In genomic region chr13:53191091-53191490, GRCh38 we compare ENCODE assay signal across 17 cellular contexts.
DNase-seq lines count a peak whose midpoint lies in the region; ATAC-seq, FAIRE-seq and TF ChIP-seq lines count a peak whose summit lies in the region.
"Had no signal": no experiment of that assay in that cellular context is flagged by ENCODE, and none has a peak within 500 bp of the region (broad histone marks: within the 10 kb centered on the region; RNA-seq: fewer than 3 reads in every experiment).

No MANE protein-coding gene starts in this region.

- ATAC-seq in HG03457 (IDR thresholded peaks at IDR 0.05; ENCODE audit: unreplicated experiment) (no peak), HG03196 (IDR thresholded peaks at IDR 0.05; ENCODE audit: unreplicated experiment) (no peak)
- ATAC-seq: activated naive CD8-positive, alpha-beta T cell treated with anti-CD3 and anti-CD28 coated beads, Interleukin-2, amount 50 U/mL, for 24 hours had no signal

- H2AFZ ChIP-seq in GM23248: no peak overlapping the region

- H3K4me1 ChIP-seq in GM23248 (ENCODE audit: insufficient read depth) (no peaks in the 10 kb centered on the region), ectodermal cell (ENCODE audit: control insufficient read depth, insufficient read depth, low read length) (peaks cover 33% of the 10 kb centered on the region), kidney (ENCODE audit: control insufficient read depth in 1 of 2, insufficient read depth in 1 of 2, low read depth in 1 of 2, low read length in 2 of 2) (no peaks in the 10 kb centered on the region)
- H3K4me1 ChIP-seq: suprapubic skin had no signal

- H3K9me2 ChIP-seq in GM23248 (ENCODE audit: insufficient read depth): no peaks in the 10 kb centered on the region

- H3K9me3 Mint-ChIP-seq in neural crest cell: no peaks in the 10 kb centered on the region
- H3K9me3 Mint-ChIP-seq: T-helper 1 cell treated with Interleukin-12 subunit alpha and Interleukin-12 subunit beta and Interleukin-4 antibody, amounts not matched to agents 30 μg/mL and 1 μg/mL, for 36 hours had no signal

- peaks cover 23% of the 10 kb centered on the region for H3K4me1 Mint-ChIP-seq in neural crest cell
- H3K4me1 Mint-ChIP-seq: activated naive CD8-positive, alpha-beta T cell treated with anti-CD3 and anti-CD28 coated beads, Interleukin-2, amount 50 U/mL, for 24 hours; CD8-positive, alpha-beta memory T cell had no signal

- H3K27me3 ChIP-seq in GM23248 (replicated peaks; ENCODE audit: insufficient read depth): no peaks in the 10 kb centered on the region
- H3K27me3 ChIP-seq in ectodermal cell (ENCODE audit: control insufficient read depth, insufficient read depth, low read length, poor library complexity, severe bottlenecking): peaks cover 3% of the 10 kb centered on the region
- H3K27me3 ChIP-seq: ovary had no signal

- 0% methylated on average over 2 of the region's 2 CpGs for WGBS in GM23248 (ENCODE audit: low coverage in 1 of 2, low lambda C conversion rate in 2 of 2, missing lambda C conversion rate in 2 of 2), 2 experiments
- 2 to 3% methylated on average over 2 of the region's 2 CpGs for WGBS in ectodermal cell, 2 experiments

- H3F3A ChIP-seq in GM23248 (ENCODE audit: insufficient read depth): no peaks in the 10 kb centered on the region

- H3K36me3 Mint-ChIP-seq in neural crest cell (ENCODE audit: low read depth): no peaks in the 10 kb centered on the region
- H3K36me3 Mint-ChIP-seq: CD8-positive, alpha-beta memory T cell had no signal

- peak; percentile 35 for DNase-seq in GM23248
- DNase-seq in M059J (ENCODE audit: low read depth): peak; percentile 8
- DNase-seq in neural crest cell (ENCODE audit: low read depth, low spot score): no peak
- no peak for DNase-seq in kidney
- DNase-seq in NCI-H510A (lab: John Stamatoyannopoulos, UW): no peak
- DNase-seq: activated naive CD8-positive, alpha-beta T cell treated with anti-CD3 and anti-CD28 coated beads, Interleukin-2, amount 50 U/mL, for 24 hours; activated T-cell treated with anti-CD3 and anti-CD28 coated beads, Interleukin-2, amount 50 U/mL, for 1 hour; CD8-positive, alpha-beta memory T cell; NCI-H1930; ovary had no signal

- H3K36me3 ChIP-seq in GM23248 (ENCODE audit: low read depth) (no peaks in the 10 kb centered on the region), ectodermal cell (ENCODE audit: control insufficient read depth, insufficient read depth, low read length) (no peaks in the 10 kb centered on the region), kidney (ENCODE audit: control insufficient read depth in 1 of 2, insufficient read depth in 2 of 2, low read length in 2 of 2) (no peaks in the 10 kb centered on the region)
- H3K36me3 ChIP-seq: ovary, suprapubic skin had no signal

- no peak overlapping the region for H3K4me3 ChIP-seq in GM23248
- H3K4me3 ChIP-seq in ectodermal cell (ENCODE audit: insufficient read depth, low read depth, low read length): no peak overlapping the region
- H3K4me3 ChIP-seq in kidney (ENCODE audit: low read length in 2 of 2): no peak overlapping the region
- H3K4me3 ChIP-seq: ovary, skin epidermis, suprapubic skin had no signal

- H3K4me2 ChIP-seq in GM23248 (ENCODE audit: unreplicated experiment): no peak overlapping the region
- H3K4me2 ChIP-seq: KMS-11 had no signal

- H3K4me3 Mint-ChIP-seq in neural crest cell: no peak overlapping the region
- H3K4me3 Mint-ChIP-seq: activated naive CD8-positive, alpha-beta T cell treated with anti-CD3 and anti-CD28 coated beads, Interleukin-2, amount 50 U/mL, for 24 hours; CD8-positive, alpha-beta memory T cell; T-helper 1 cell treated with Interleukin-12 subunit alpha and Interleukin-12 subunit beta and Interleukin-4 antibody, amounts not matched to agents 30 μg/mL and 1 μg/mL, for 36 hours had no signal

- in situ Hi-C loops in GM23248 (cut with MboI): no loop called here

- no peak overlapping the region for H3K9ac ChIP-seq in GM23248
- H3K9ac ChIP-seq in kidney (ENCODE audit: low read length in 2 of 2): no peak overlapping the region
- H3K9ac ChIP-seq: KMS-11 had no signal

- H3K27ac ChIP-seq in GM23248: no peak overlapping the region
- peak overlapping the region; percentile 79 for H3K27ac ChIP-seq in ectodermal cell (ENCODE audit: insufficient read depth, low read depth, low read length, poor library complexity, severe bottlenecking)
- H3K27ac ChIP-seq in kidney (ENCODE audit: low read depth in 2 of 2, low read length in 2 of 2): no peak overlapping the region
- H3K27ac ChIP-seq: KMS-11, ovary, skin epidermis, suprapubic skin had no signal

- TF ChIP-seq CTCF in neural crest cell (conservative IDR thresholded peaks at IDR 0.05) (no peak), kidney (IDR thresholded peaks at IDR 0.05; ENCODE audit: borderline replicate concordance, extremely low read depth, insufficient read depth) (no peak)

- no peak for FAIRE-seq in kidney (lab: Jason Lieb, UNC)

- H3K9me3 ChIP-seq in GM23248 (ENCODE audit: low read depth): no peaks in the 10 kb centered on the region
- no peaks in the 10 kb centered on the region for H3K9me3 ChIP-seq in ectodermal cell (ENCODE audit: control insufficient read depth, low read length)
- no peaks in the 10 kb centered on the region for H3K9me3 ChIP-seq in kidney (ENCODE audit: control insufficient read depth in 1 of 2, low read length in 2 of 2)
- H3K9me3 ChIP-seq: ovary, suprapubic skin had no signal

- no peaks in the 10 kb centered on the region for H3K27me3 Mint-ChIP-seq in neural crest cell (ENCODE audit: low read depth)
- H3K27me3 Mint-ChIP-seq: CD8-positive, alpha-beta memory T cell had no signal

- H3K79me2 ChIP-seq in GM23248 (ENCODE audit: insufficient read depth): no peaks in the 10 kb centered on the region

- intact Hi-C loops in kidney (cut with DNase I): no loop called here

- peak overlapping the region; percentile 2 for H3K27ac Mint-ChIP-seq in neural crest cell (ENCODE audit: unreplicated experiment)
- H3K27ac Mint-ChIP-seq: activated naive CD8-positive, alpha-beta T cell treated with anti-CD3 and anti-CD28 coated beads, Interleukin-2, amount 50 U/mL, for 24 hours; CD8-positive, alpha-beta memory T cell; T-helper 1 cell treated with Interleukin-12 subunit alpha and Interleukin-12 subunit beta and Interleukin-4 antibody, amounts not matched to agents 30 μg/mL and 1 μg/mL, for 36 hours had no signal

- H4K20me1 ChIP-seq in GM23248 (ENCODE audit: insufficient read depth): no peaks in the 10 kb centered on the region

Comparison
In these comparisons a context has a peak if more than half of its experiments do, and no peak if none do; other contexts are left out.
1. DNase-seq: peak in GM23248 (single experiment) and M059J (single experiment); none in neural crest cell (single experiment), kidney (single experiment) and NCI-H510A (single experiment).